8 cellular contexts compared by ENCODE assay signal in genomic region chr1:32441467-32441866, GRCh38. TPM values are rescaled to one million over a fixed set of nuclear protein-coding genes. Genes with fewer than 3 reads are reported as not detected.
"Had no signal": no experiment of that assay in that cellular context is flagged by ENCODE, and none has a peak within 500 bp of the region (broad histone marks: within the 10 kb centered on the region; RNA-seq: fewer than 3 reads in every experiment).

No MANE protein-coding gene starts in this region.

RNA-seq across cellular contexts. Expression of gene ZBTB8B, which starts 23.4 kb away (rescaled TPM):
- total RNA-seq: left colon; left lobe of liver; left ventricle myocardium superior; mononuclear cell; naive thymus-derived CD8-positive, alpha-beta T cell had no signal
- polyA plus RNA-seq: immature natural killer cell; keratinocyte; naive thymus-derived CD4-positive, alpha-beta T cell; naive thymus-derived CD8-positive, alpha-beta T cell had no signal
